ENCODE assay signal across 11 cellular contexts in genomic region chr4:87068591-87069021, GRCh38.
DNase-seq lines count a peak whose midpoint lies in the region; ATAC-seq, FAIRE-seq and TF ChIP-seq lines count a peak whose summit lies in the region.
"Had no signal": no experiment of that assay in that cellular context is flagged by ENCODE, and none has a peak within 500 bp of the region (broad histone marks: within the 10 kb centered on the region; RNA-seq: fewer than 3 reads in every experiment).

No MANE protein-coding gene starts in this region.

- intact Hi-C loops in mucosa of descending colon (cut with DNase I, micrococcal nuclease) = no loop called here

- ATAC-seq in mucosa of descending colon = peak; percentile 6

- H3K4me3 ChIP-seq in mucosa of descending colon = no peak overlapping the region

- FAIRE-seq in urothelium cell line (lab: Jason Lieb, UNC) (no peak), frontal cortex (lab: Jason Lieb, UNC) (no peak)

- no peaks in the 10 kb centered on the region for H3K9me3 ChIP-seq in mucosa of descending colon

- TF ChIP-seq CTCF in mucosa of descending colon (IDR thresholded peaks at IDR 0.05) = no peak

- DNase-seq in DMS 273 (lab: John Stamatoyannopoulos, UW; ENCODE audit: unreplicated experiment) = peak; percentile 97
- DNase-seq in NCI-H2029 treated with DMSO at 0.1 percent for 48 hours (lab: John Stamatoyannopoulos, UW) = peak; percentile 88
- no peak for DNase-seq in mucosa of descending colon
- no peak for DNase-seq in urothelium cell line (ENCODE audit: low spot score)
- DNase-seq in RPMI8226 = no peak
- no peak for DNase-seq in frontal cortex (ENCODE audit: low spot score in 2 of 2)
- no peak for DNase-seq in GDM1 (lab: John Stamatoyannopoulos, UW)
- DNase-seq: activated T-cell treated with anti-CD3 and anti-CD28 coated beads, Interleukin-2, amount 50 U/mL, for 48 hours; naive B cell had no signal

- peaks cover 14% of the 10 kb centered on the region for H3K4me1 ChIP-seq in mucosa of descending colon (ENCODE audit: low read depth)

- peak overlapping the region; percentile 79 for H3K27ac ChIP-seq in angular gyrus (ENCODE audit: low read depth, low read length)
- H3K27ac ChIP-seq: epithelial cell of prostate had no signal

- H3K36me3 ChIP-seq in mucosa of descending colon (ENCODE audit: low read depth) = no peaks in the 10 kb centered on the region

Comparison
In these comparisons a context has a peak if more than half of its experiments do, and no peak if none do; other contexts are left out.
1. DNase-seq: peak in DMS 273 (single experiment) and NCI-H2029 treated with DMSO at 0.1 percent for 48 hours (single experiment); none in mucosa of descending colon (0 of 3), urothelium cell line (single experiment), RPMI8226 (single experiment), frontal cortex (0 of 2) and GDM1 (single experiment).